Comparison of ENCODE assay signal across 12 cellular contexts in genomic region chr1:230303822-230304221, GRCh38.
DNase-seq lines count a peak whose midpoint lies in the region; ATAC-seq, FAIRE-seq and TF ChIP-seq lines count a peak whose summit lies in the region.
"Had no signal": no experiment of that assay in that cellular context is flagged by ENCODE, and none has a peak within 500 bp of the region (broad histone marks: within the 10 kb centered on the region; RNA-seq: fewer than 3 reads in every experiment).

No MANE protein-coding gene starts in this region.

- H3K4me3 Mint-ChIP-seq in type B pancreatic cell = no peak overlapping the region
- H3K4me3 Mint-ChIP-seq: endodermal cell, GM23338 had no signal

- no TSS peak for BruUV-seq in HepG2 (replicated peaks; lab: Mats Ljungman, UMichigan)

- WGBS in liver = 26% methylated on average over 6 of the region's 6 CpGs
- 31% methylated on average over 6 of the region's 6 CpGs for WGBS in HepG2 (ENCODE audit: low lambda C conversion rate)

- TF ChIP-seq EP300 in HepG2 (IDR thresholded peaks at IDR 0.05; ENCODE audit: low read depth in 2 of 2, low read length in 2 of 2) (no peak), HepG2 (CRISPR knock-in tag; IDR thresholded peaks at IDR 0.05; ENCODE audit: borderline replicate concordance) (no peak)

- no peaks in the 10 kb centered on the region for H3K36me3 Mint-ChIP-seq in type B pancreatic cell

- POLR2A ChIA-PET in HepG2 (lab: Yijun Ruan, JAX) = no interaction called here

- TF ChIP-seq RAD21 in liver (IDR thresholded peaks at IDR 0.05) (peak; percentile 7 to 21), HepG2 (CRISPR knock-in tag; IDR thresholded peaks at IDR 0.05) (no peak)

- TF ChIP-seq CTCF in liver (IDR thresholded peaks at IDR 0.05; ENCODE audit: low read depth, low read length, missing input control) (no peak), HepG2 (CRISPR knock-in tag; IDR thresholded peaks at IDR 0.05) (no peak), fibroblast of villous mesenchyme (IDR thresholded peaks at IDR 0.05; ENCODE audit: insufficient read depth, low read depth, low read length) (no peak), type B pancreatic cell (conservative IDR thresholded peaks at IDR 0.05) (no peak)

- H3K27me3 ChIP-seq in liver (ENCODE audit: control insufficient read depth in 4 of 4, insufficient read depth in 4 of 4, low read length in 3 of 4) (no peaks in the 10 kb centered on the region), HepG2 (ENCODE audit: control insufficient read depth in 1 of 2, insufficient read depth in 2 of 2, low read length in 2 of 2) (peaks cover 0 to 2% of the 10 kb centered on the region in 2 experiments; a peak in 2 of 5 replicates)
- H3K27me3 ChIP-seq: sigmoid colon had no signal

- ATAC-seq in HepG2 = no peak
- ATAC-seq in GM18861 (IDR thresholded peaks at IDR 0.05; ENCODE audit: unreplicated experiment) = no peak
- ATAC-seq: GM23338 had no signal

- H3K9me3 ChIP-seq in liver (ENCODE audit: control insufficient read depth in 4 of 4, low read length in 3 of 4) (no peaks in the 10 kb centered on the region), HepG2 (ENCODE audit: low read length) (no peaks in the 10 kb centered on the region)
- H3K9me3 ChIP-seq: sigmoid colon had no signal

- H3K36me3 ChIP-seq in liver (ENCODE audit: control insufficient read depth in 4 of 4, insufficient read depth in 3 of 4, low read depth in 1 of 4, low read length in 3 of 4) (no peaks in the 10 kb centered on the region), HepG2 (replicated peaks in 1 of 2; ENCODE audit: control insufficient read depth in 1 of 2, insufficient read depth in 2 of 2, low read length in 2 of 2) (no peaks in the 10 kb centered on the region)
- H3K36me3 ChIP-seq: sigmoid colon had no signal

- no peak for FAIRE-seq in HepG2 (lab: Jason Lieb, UNC)
- FAIRE-seq: GM18507 had no signal

- no peaks in the 10 kb centered on the region for H4K20me1 ChIP-seq in HepG2 (ENCODE audit: insufficient read depth, low read length)

- H3K27ac ChIP-seq in liver (ENCODE audit: low read depth in 1 of 2, low read length in 2 of 2) (no peak overlapping the region), HepG2 (ENCODE audit: extremely low read length, insufficient read depth, low read length) (no peak overlapping the region)
- H3K27ac ChIP-seq: sigmoid colon had no signal

- CTCF ChIA-PET in HepG2 (lab: Yijun Ruan, JAX; ENCODE audit: low intra/inter-chr PET ratio, low total read pairs) = no interaction called here

- H3K4me1 ChIP-seq in liver (ENCODE audit: control insufficient read depth in 4 of 4, insufficient read depth in 4 of 4, low read length in 3 of 4) (peaks cover 0 to 8% (median 3%) of the 10 kb centered on the region in 4 donors), HepG2 (ENCODE audit: insufficient read depth, low read length) (peaks cover 30% of the 10 kb centered on the region)
- H3K4me1 ChIP-seq: sigmoid colon had no signal

- no peaks in the 10 kb centered on the region for H3K79me2 ChIP-seq in HepG2 (ENCODE audit: insufficient read depth, low read length)

- H3K9me3 Mint-ChIP-seq in type B pancreatic cell = no peaks in the 10 kb centered on the region
- H3K9me3 Mint-ChIP-seq: endodermal cell, GM23338 had no signal

- H3K4me3 ChIP-seq in liver (ENCODE audit: low read depth in 1 of 3, low read length in 3 of 3) (no peak overlapping the region), HepG2 (replicated peaks in 1 of 3; ENCODE audit: insufficient read depth in 1 of 3, low read depth in 2 of 3, low read length in 3 of 3) (no peak overlapping the region), fibroblast of villous mesenchyme (ENCODE audit: low read depth, low read length) (no peak overlapping the region)
- H3K4me3 ChIP-seq: GM23338, sigmoid colon had no signal

- no peak overlapping the region for H3K9ac ChIP-seq in liver (ENCODE audit: low read depth in 1 of 2, low read length in 2 of 2)
- no peak overlapping the region for H3K9ac ChIP-seq in HepG2 (ENCODE audit: insufficient read depth, low read depth, low read length)

- in situ Hi-C loops in HepG2 (cut with HindIII; ENCODE audit: extremely low pct_ligation_motif_present, low pct_unique_long_range_greater_than_20kb) = no loop called here

- peaks cover 7% of the 10 kb centered on the region for H3K27me3 Mint-ChIP-seq in type B pancreatic cell

- no peak for DNase-seq in HepG2 (ENCODE audit: low spot score)
- DNase-seq in OCI-M1 (lab: John Stamatoyannopoulos, UW) = peak; percentile 10
- DNase-seq in fibroblast of villous mesenchyme (ENCODE audit: low read depth) = peak; percentile 69
- DNase-seq in stromal cell of bone marrow (ENCODE audit: low read depth) = peak; percentile 41
- DNase-seq in posterior cingulate gyrus = no peak
- DNase-seq in type B pancreatic cell (ENCODE audit: extremely low spot score, unreplicated experiment) = no peak
- DNase-seq: endodermal cell, sigmoid colon had no signal

- no peaks in the 10 kb centered on the region for H3K4me1 Mint-ChIP-seq in type B pancreatic cell (ENCODE audit: unreplicated experiment)
- H3K4me1 Mint-ChIP-seq: endodermal cell had no signal

- intact Hi-C loops in HepG2 (cut with micrococcal nuclease; ENCODE audit: unreplicated experiment) (no loop called here), posterior cingulate gyrus (cut with DNase I) (no loop called here)

- no peak overlapping the region for H3K27ac Mint-ChIP-seq in type B pancreatic cell
- H3K27ac Mint-ChIP-seq: endodermal cell, GM23338 had no signal

- H3K4me2 ChIP-seq in HepG2 (ENCODE audit: low read depth, low read length) = no peak overlapping the region
- H3K4me2 ChIP-seq: GM23338 had no signal

- TF ChIP-seq POLR2A in HepG2 (IDR thresholded peaks at IDR 0.05; ENCODE audit: insufficient read depth in 1 of 2, low read depth in 2 of 2, low read length in 2 of 2) = no peak

- H2AFZ ChIP-seq in HepG2 (ENCODE audit: low read length) = no peak overlapping the region
- H2AFZ ChIP-seq: GM23338 had no signal

TF ChIP-seq in liver, 16 proteins besides CTCF, POLR2A, EP300 and RAD21:
- peak in 1 of 2 donors; percentile 35 for TF ChIP-seq RXRA (IDR thresholded peaks at IDR 0.05)
- peak in 1 of 2 donors; percentile 23 for TF ChIP-seq EGR1 (IDR thresholded peaks at IDR 0.05; ENCODE audit: low read depth in 2 of 2)
- no peak for TF ChIP-seq YY1 (IDR thresholded peaks at IDR 0.05)
- peak in 1 of 2 donors; percentile 34 for TF ChIP-seq HNF4A (conservative IDR thresholded peaks at IDR 0.05)
- TF ChIP-seq REST (IDR thresholded peaks at IDR 0.05) = no peak
- peak; percentile 21 for TF ChIP-seq NR2F2 (IDR thresholded peaks at IDR 0.05)

TF ChIP-seq in HepG2, 621 proteins besides CTCF, POLR2A, EP300 and RAD21:
- TF ChIP-seq SNAPC2 (CRISPR knock-in tag; IDR thresholded peaks at IDR 0.05) (no peak), CREM (IDR thresholded peaks at IDR 0.05) (no peak), CREM (CRISPR knock-in tag; IDR thresholded peaks at IDR 0.05) (no peak), SP2 (CRISPR knock-in tag; IDR thresholded peaks at IDR 0.05) (no peak), ZNF7 (CRISPR knock-in tag; IDR thresholded peaks at IDR 0.05) (no peak), TBX3 (IDR thresholded peaks at IDR 0.05; ENCODE audit: borderline replicate concordance) (no peak), NBN (conservative IDR thresholded peaks at IDR 0.05) (no peak), ZNF710 (CRISPR knock-in tag; IDR thresholded peaks at IDR 0.05; ENCODE audit: borderline replicate concordance) (no peak), TAF15 (IDR thresholded peaks at IDR 0.05; ENCODE audit: low read depth, low read length, poor library complexity, severe bottlenecking) (no peak)

Comparison
In these comparisons a context has a peak if more than half of its experiments do, and no peak if none do; other contexts are left out.
1. DNase-seq: peak in OCI-M1 (single experiment), fibroblast of villous mesenchyme (single experiment) and stromal cell of bone marrow (single experiment); none in HepG2 (single experiment), posterior cingulate gyrus (0 of 10) and type B pancreatic cell (single experiment).